In the genomic region with DNA sequence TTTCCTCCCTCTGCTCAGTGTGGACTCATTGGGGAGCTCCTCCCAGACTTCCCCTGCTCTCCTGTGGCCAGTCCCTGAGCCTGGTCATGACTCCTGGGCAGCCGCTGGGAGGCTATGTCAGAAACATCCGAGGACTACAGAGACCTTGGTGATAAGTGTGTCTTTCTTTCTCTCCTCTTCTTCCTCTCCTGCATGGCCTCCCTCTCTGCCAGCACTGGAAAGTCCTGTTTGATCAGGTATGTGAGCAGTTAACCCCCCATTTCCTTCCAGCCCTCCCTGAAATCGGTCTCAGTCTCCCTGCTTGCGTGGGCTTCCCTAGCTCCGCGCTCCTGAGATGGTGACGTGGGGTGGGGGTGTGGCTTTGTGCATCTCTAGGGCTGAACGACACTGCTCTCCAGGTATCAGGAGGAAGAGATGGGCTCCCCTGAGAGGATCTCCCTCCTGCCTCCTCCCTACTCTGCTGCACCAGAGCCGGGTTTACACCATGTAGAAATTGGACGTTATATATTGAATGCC, we compare ENCODE assay signal across 9 cellular contexts. TPM values are rescaled to one million over a fixed set of nuclear protein-coding genes. Genes with fewer than 3 reads are reported as not detected.
A peak's percentile ranks its signal among the peaks of the same experiment; 100 is the strongest.
DNase-seq lines count a peak whose midpoint lies in the region; ATAC-seq and TF ChIP-seq lines count a peak whose summit lies in the region.
"Had no signal": no experiment of that assay in that cellular context is flagged by ENCODE, and none has a peak within 500 bp of the region (broad histone marks: within the 10 kb centered on the region; RNA-seq: fewer than 3 reads in every experiment).

No MANE protein-coding gene starts in this region.

- no peaks in the 10 kb centered on the region for H3K79me2 ChIP-seq in hepatocyte

- intact Hi-C loops in activated CD4-positive, alpha-beta T cell treated with anti-CD3 and anti-CD28 coated beads for 36 hours (cut with DNase I, micrococcal nuclease): loop anchor here in 1 of 2 experiments (5.0 kb wide), 1 partner anchor 50 kb away; no protein-coding TSS in a partner anchor
- intact Hi-C loops in activated CD4-positive, alpha-beta memory T cell treated with anti-CD3 and anti-CD28 coated beads for 36 hours (cut with micrococcal nuclease): loop anchor here (5.0 kb wide), 1 partner anchor 50 kb away; no protein-coding TSS in a partner anchor

- no peak overlapping the region for H3K27ac Mint-ChIP-seq in activated CD4-positive, alpha-beta T cell treated with anti-CD3 and anti-CD28 coated beads for 36 hours
- H3K27ac Mint-ChIP-seq in activated CD4-positive, alpha-beta memory T cell treated with anti-CD3 and anti-CD28 coated beads for 36 hours: no peak overlapping the region

- ATAC-seq in activated CD4-positive, alpha-beta T cell treated with anti-CD3 and anti-CD28 coated beads for 36 hours: no peak
- no peak for ATAC-seq in HG02840 (IDR thresholded peaks at IDR 0.05; ENCODE audit: low FRiP score, unreplicated experiment)

- H3K4me1 Mint-ChIP-seq in activated CD4-positive, alpha-beta T cell treated with anti-CD3 and anti-CD28 coated beads for 36 hours: peaks cover 8% of the 10 kb centered on the region
- H3K4me1 Mint-ChIP-seq in activated CD4-positive, alpha-beta memory T cell treated with anti-CD3 and anti-CD28 coated beads for 36 hours (ENCODE audit: low read depth): peaks cover 14% of the 10 kb centered on the region

- H3K4me1 ChIP-seq in hepatocyte (ENCODE audit: insufficient read depth): peaks cover 8% of the 10 kb centered on the region

- H3K36me3 ChIP-seq in hepatocyte (replicated peaks; ENCODE audit: insufficient read depth, low read depth): no peaks in the 10 kb centered on the region
- H3K36me3 ChIP-seq: ovary had no signal

- H3K4me3 Mint-ChIP-seq in activated CD4-positive, alpha-beta T cell treated with anti-CD3 and anti-CD28 coated beads for 36 hours: peak overlapping the region; percentile 30
- peak overlapping the region; percentile 27 for H3K4me3 Mint-ChIP-seq in activated CD4-positive, alpha-beta memory T cell treated with anti-CD3 and anti-CD28 coated beads for 36 hours

- peak overlapping the region; percentile 98 for H3K4me2 ChIP-seq in hepatocyte

- 10% methylated on average over 10 of the region's 10 CpGs for WGBS in hepatocyte (ENCODE audit: low lambda C conversion rate, missing lambda C conversion rate)

- peaks cover 83% of the 10 kb centered on the region for H3K27me3 ChIP-seq in hepatocyte
- H3K27me3 ChIP-seq: ovary had no signal

- POLR2A ChIA-PET in activated CD4-positive, alpha-beta T cell treated with anti-CD3 and anti-CD28 coated beads for 36 hours (lab: Charles Lee): no interaction called here
- POLR2A ChIA-PET in activated CD4-positive, alpha-beta memory T cell treated with anti-CD3 and anti-CD28 coated beads for 36 hours (lab: Charles Lee): no interaction called here

- CTCF ChIA-PET in activated CD4-positive, alpha-beta T cell treated with anti-CD3 and anti-CD28 coated beads for 36 hours (lab: Charles Lee): interaction anchor here (0.6 kb wide), 1 partner anchor 80 kb away, joined by 4 read pairs; no protein-coding TSS in a partner anchor
- CTCF ChIA-PET in activated CD4-positive, alpha-beta memory T cell treated with anti-CD3 and anti-CD28 coated beads for 36 hours (lab: Charles Lee): no interaction called here

- H3K27me3 Mint-ChIP-seq in activated CD4-positive, alpha-beta T cell treated with anti-CD3 and anti-CD28 coated beads for 36 hours: peaks cover 67% of the 10 kb centered on the region
- H3K27me3 Mint-ChIP-seq in activated CD4-positive, alpha-beta memory T cell treated with anti-CD3 and anti-CD28 coated beads for 36 hours: peaks cover 54% of the 10 kb centered on the region

- no peaks in the 10 kb centered on the region for H3K9me2 ChIP-seq in hepatocyte (replicated peaks; ENCODE audit: insufficient read depth)

- no peak overlapping the region for H3K4me3 ChIP-seq in hepatocyte

- H3K27ac ChIP-seq in hepatocyte: no peak overlapping the region
- H3K27ac ChIP-seq: ovary had no signal

- no peak for TF ChIP-seq CTCF in hepatocyte (IDR thresholded peaks at IDR 0.05; ENCODE audit: poor library complexity)

- DNase-seq in activated CD4-positive, alpha-beta T cell treated with anti-CD3 and anti-CD28 coated beads for 36 hours: peak; percentile 41
- no peak for DNase-seq in activated CD4-positive, alpha-beta T cell treated with anti-CD3 and anti-CD28 coated beads for 1 hour
- DNase-seq in activated CD4-positive, alpha-beta memory T cell treated with anti-CD3 and anti-CD28 coated beads for 36 hours: peak; percentile 24
- DNase-seq in hepatocyte (ENCODE audit: low spot score): no peak
- peak; percentile 9 to 26 for DNase-seq in stimulated activated CD4-positive, alpha-beta T cell treated with anti-CD3 and anti-CD28 coated beads, Interleukin-4, amount 100 ng/mL, for 4 hours
- no peak for DNase-seq in SKM-1 treated with dmso at 0.1 percent for 144 hours (lab: John Stamatoyannopoulos, UW; ENCODE audit: unreplicated experiment)
- no peak for DNase-seq in NCI-H524 treated with DMSO at 0.1 percent for 48 hours (lab: John Stamatoyannopoulos, UW)
- DNase-seq: ovary had no signal

- no peaks in the 10 kb centered on the region for H3K9me3 Mint-ChIP-seq in activated CD4-positive, alpha-beta T cell treated with anti-CD3 and anti-CD28 coated beads for 36 hours (ENCODE audit: low read depth)
- H3K9me3 Mint-ChIP-seq in activated CD4-positive, alpha-beta memory T cell treated with anti-CD3 and anti-CD28 coated beads for 36 hours: no peaks in the 10 kb centered on the region

- H2AFZ ChIP-seq in hepatocyte: no peak overlapping the region

- H3K36me3 Mint-ChIP-seq in activated CD4-positive, alpha-beta T cell treated with anti-CD3 and anti-CD28 coated beads for 36 hours (ENCODE audit: low read depth): no peaks in the 10 kb centered on the region
- H3K36me3 Mint-ChIP-seq in activated CD4-positive, alpha-beta memory T cell treated with anti-CD3 and anti-CD28 coated beads for 36 hours: no peaks in the 10 kb centered on the region

- H3K9me3 ChIP-seq in hepatocyte (ENCODE audit: low read depth): no peaks in the 10 kb centered on the region
- H3K9me3 ChIP-seq: ovary had no signal

- H4K20me1 ChIP-seq in hepatocyte (ENCODE audit: insufficient read depth, poor library complexity, severe bottlenecking): no peaks in the 10 kb centered on the region

RNA-seq across cellular contexts. Expression of a gene that starts 2.1 kb away (rescaled TPM):
- total RNA-seq in activated CD4-positive, alpha-beta T cell treated with anti-CD3 and anti-CD28 coated beads for 36 hours: under 1 TPM in 1 of 2 experiments, not detected in 1; 0.09 TPM
- under 1 TPM in 1 of 2 experiments, not detected in 1; 0.17 TPM for total RNA-seq in activated CD4-positive, alpha-beta memory T cell treated with anti-CD3 and anti-CD28 coated beads for 36 hours
- 0.36 and 0.70 TPM in 2 replicates for total RNA-seq in hepatocyte
- polyA plus RNA-seq in hepatocyte: 0.18 and 0.28 TPM in 2 replicates

Comparison
In these comparisons a context has a peak if more than half of its experiments do, and no peak if none do; other contexts are left out.
1. DNase-seq: peak in activated CD4-positive, alpha-beta T cell treated with anti-CD3 and anti-CD28 coated beads for 36 hours (single experiment), activated CD4-positive, alpha-beta memory T cell treated with anti-CD3 and anti-CD28 coated beads for 36 hours (single experiment) and stimulated activated CD4-positive, alpha-beta T cell treated with anti-CD3 and anti-CD28 coated beads, Interleukin-4, amount 100 ng/mL, for 4 hours (2 of 2); none in activated CD4-positive, alpha-beta T cell treated with anti-CD3 and anti-CD28 coated beads for 1 hour (single experiment), hepatocyte (single experiment), SKM-1 treated with dmso at 0.1 percent for 144 hours (single experiment) and NCI-H524 treated with DMSO at 0.1 percent for 48 hours (single experiment).